In the genomic region with DNA sequence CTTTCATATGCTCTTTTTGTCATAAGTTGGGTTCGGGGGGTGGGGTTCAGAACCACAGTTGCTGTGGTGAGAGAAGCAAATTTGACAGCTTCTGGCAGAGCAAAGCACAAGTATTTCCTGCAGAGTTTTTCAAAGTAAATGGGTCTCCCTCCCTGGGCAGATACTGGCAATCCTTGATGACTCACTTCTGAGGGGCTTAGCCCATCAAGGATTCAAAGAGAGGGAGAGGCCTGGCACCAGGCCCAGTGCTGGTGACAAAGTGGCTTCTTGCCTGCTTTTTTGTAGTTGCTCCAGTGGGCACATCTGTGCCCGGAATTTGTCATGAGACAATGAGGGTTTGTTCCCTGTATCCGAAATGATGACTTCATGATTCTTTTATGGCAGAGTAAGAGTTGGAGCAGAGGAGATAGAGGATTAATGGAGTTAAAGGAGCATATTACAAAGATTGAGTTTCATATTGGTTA, we compare ENCODE assay signal across 10 cellular contexts. TPM values are rescaled to one million over a fixed set of nuclear protein-coding genes. Genes with fewer than 3 reads are reported as not detected.
DNase-seq lines count a peak whose midpoint lies in the region; TF ChIP-seq lines count a peak whose summit lies in the region.
"Had no signal": no experiment of that assay in that cellular context is flagged by ENCODE, and none has a peak within 500 bp of the region (broad histone marks: within the 10 kb centered on the region; RNA-seq: fewer than 3 reads in every experiment).

No MANE protein-coding gene starts in this region.

- DNase-seq in DMS79 (lab: John Stamatoyannopoulos, UW) (peak; percentile 73), NCI-H1105 (lab: John Stamatoyannopoulos, UW) (peak; percentile 68), caudate nucleus (lab: John Stamatoyannopoulos, UW) (peak in 52 of 61 donors; percentile 6 to 83 (median 47)), middle frontal gyrus (ENCODE audit: extremely low spot score, low spot score) (peak; percentile 20), right atrium auricular region (ENCODE audit: low spot score) (no peak), progenitor cell of endocrine pancreas (ENCODE audit: low spot score, unreplicated experiment) (no peak), NCI-H1436 treated with DMSO at 0.1 percent for 48 hours (lab: John Stamatoyannopoulos, UW) (no peak)
- no peak for DNase-seq in activated T-helper 2 cell treated with anti-CD3 and anti-CD28 coated beads, Interferon-gamma antibody, Interleukin-2, Interleukin-4, amounts not matched to agents 10 μg/mL and 5 μg/mL and 100 μg/mL, durations not matched to agents 14 hours and 24 hours and 36 hours (ENCODE audit: low spot score)

- H3K4me3 Mint-ChIP-seq in activated T-helper 2 cell treated with anti-CD3 and anti-CD28 coated beads, Interferon-gamma antibody, Interleukin-2, Interleukin-4, amounts not matched to agents 10 μg/mL and 5 μg/mL and 100 μg/mL, durations not matched to agents 14 hours and 24 hours and 36 hours (ENCODE audit: low read depth) = no peak overlapping the region
- H3K4me3 Mint-ChIP-seq in progenitor cell of endocrine pancreas (ENCODE audit: low read depth) = no peak overlapping the region

- intact Hi-C loops in activated T-helper 2 cell treated with anti-CD3 and anti-CD28 coated beads, Interferon-gamma antibody, Interleukin-2, Interleukin-4, amounts not matched to agents 10 μg/mL and 5 μg/mL and 100 μg/mL, durations not matched to agents 14 hours and 24 hours and 36 hours (cut with micrococcal nuclease) = no loop called here

- H3K27me3 ChIP-seq in right atrium auricular region = no peaks in the 10 kb centered on the region
- H3K27me3 ChIP-seq: adrenal gland had no signal

- no peak for TF ChIP-seq CTCF in right atrium auricular region (IDR thresholded peaks at IDR 0.05)
- no peak for TF ChIP-seq CTCF in progenitor cell of endocrine pancreas (IDR thresholded peaks at IDR 0.05; ENCODE audit: unreplicated experiment)

- no peaks in the 10 kb centered on the region for H3K4me1 ChIP-seq in right atrium auricular region
- H3K4me1 ChIP-seq: adrenal gland had no signal

- H3K36me3 ChIP-seq in right atrium auricular region = no peaks in the 10 kb centered on the region
- H3K36me3 ChIP-seq: adrenal gland had no signal

- H3K27ac Mint-ChIP-seq in activated T-helper 2 cell treated with anti-CD3 and anti-CD28 coated beads, Interferon-gamma antibody, Interleukin-2, Interleukin-4, amounts not matched to agents 10 μg/mL and 5 μg/mL and 100 μg/mL, durations not matched to agents 14 hours and 24 hours and 36 hours = no peak overlapping the region
- H3K27ac Mint-ChIP-seq in progenitor cell of endocrine pancreas = no peak overlapping the region

- peaks cover 5% of the 10 kb centered on the region for H3K27me3 Mint-ChIP-seq in activated T-helper 2 cell treated with anti-CD3 and anti-CD28 coated beads, Interferon-gamma antibody, Interleukin-2, Interleukin-4, amounts not matched to agents 10 μg/mL and 5 μg/mL and 100 μg/mL, durations not matched to agents 14 hours and 24 hours and 36 hours (ENCODE audit: low read depth)
- peaks cover 2% of the 10 kb centered on the region for H3K27me3 Mint-ChIP-seq in progenitor cell of endocrine pancreas

- no peaks in the 10 kb centered on the region for H3K36me3 Mint-ChIP-seq in activated T-helper 2 cell treated with anti-CD3 and anti-CD28 coated beads, Interferon-gamma antibody, Interleukin-2, Interleukin-4, amounts not matched to agents 10 μg/mL and 5 μg/mL and 100 μg/mL, durations not matched to agents 14 hours and 24 hours and 36 hours (ENCODE audit: low read depth)
- H3K36me3 Mint-ChIP-seq in progenitor cell of endocrine pancreas (ENCODE audit: insufficient read depth) = no peaks in the 10 kb centered on the region

- peaks cover 13% of the 10 kb centered on the region for H3K9me3 Mint-ChIP-seq in activated T-helper 2 cell treated with anti-CD3 and anti-CD28 coated beads, Interferon-gamma antibody, Interleukin-2, Interleukin-4, amounts not matched to agents 10 μg/mL and 5 μg/mL and 100 μg/mL, durations not matched to agents 14 hours and 24 hours and 36 hours
- H3K9me3 Mint-ChIP-seq in progenitor cell of endocrine pancreas (ENCODE audit: low read depth) = no peaks in the 10 kb centered on the region

- no peaks in the 10 kb centered on the region for H3K9me3 ChIP-seq in right atrium auricular region
- H3K9me3 ChIP-seq: adrenal gland had no signal

- H3K4me1 Mint-ChIP-seq in activated T-helper 2 cell treated with anti-CD3 and anti-CD28 coated beads, Interferon-gamma antibody, Interleukin-2, Interleukin-4, amounts not matched to agents 10 μg/mL and 5 μg/mL and 100 μg/mL, durations not matched to agents 14 hours and 24 hours and 36 hours (ENCODE audit: low read depth) = no peaks in the 10 kb centered on the region
- H3K4me1 Mint-ChIP-seq in progenitor cell of endocrine pancreas (ENCODE audit: low read depth) = peaks cover 5% of the 10 kb centered on the region

- peak overlapping the region; percentile 1 for H3K27ac ChIP-seq in caudate nucleus (ENCODE audit: low read depth, low read length)
- no peak overlapping the region for H3K27ac ChIP-seq in right atrium auricular region
- H3K27ac ChIP-seq: adrenal gland had no signal

- no peak overlapping the region for H3K4me3 ChIP-seq in right atrium auricular region
- H3K4me3 ChIP-seq: adrenal gland had no signal

RNA-seq across cellular contexts. Expression of gene TNC, which starts 46.6 kb away (rescaled TPM):
- 1.5 and 1.9 TPM in 2 replicates for total RNA-seq in activated T-helper 2 cell treated with anti-CD3 and anti-CD28 coated beads, Interferon-gamma antibody, Interleukin-2, Interleukin-4, amounts not matched to agents 10 μg/mL and 5 μg/mL and 100 μg/mL, durations not matched to agents 14 hours and 24 hours and 36 hours
- total RNA-seq in right atrium auricular region (10 to 100 TPM in 1 of 2 donors, 1 to 10 TPM in 1; 7.4 to 16.9 TPM), progenitor cell of endocrine pancreas (5.1 and 15.1 TPM in 2 replicates)
- total RNA-seq: G401 had no signal

Comparison
In these comparisons a context has a peak if more than half of its experiments do, and no peak if none do; other contexts are left out.
1. DNase-seq: peak in DMS79 (single experiment), NCI-H1105 (single experiment), caudate nucleus (52 of 61) and middle frontal gyrus (single experiment); none in activated T-helper 2 cell treated with anti-CD3 and anti-CD28 coated beads, Interferon-gamma antibody, Interleukin-2, Interleukin-4, amounts not matched to agents 10 μg/mL and 5 μg/mL and 100 μg/mL, durations not matched to agents 14 hours and 24 hours and 36 hours (single experiment), right atrium auricular region (single experiment), progenitor cell of endocrine pancreas (single experiment) and NCI-H1436 treated with DMSO at 0.1 percent for 48 hours (single experiment).